Comparison of ENCODE assay signal across 14 cellular contexts in genomic region chr12:106170285-106170684, GRCh38. TPM values are rescaled to one million over a fixed set of nuclear protein-coding genes. Genes with fewer than 3 reads are reported as not detected.
A peak's percentile ranks its signal among the peaks of the same experiment; 100 is the strongest.
DNase-seq lines count a peak whose midpoint lies in the region; ATAC-seq and TF ChIP-seq lines count a peak whose summit lies in the region.
"Had no signal": no experiment of that assay in that cellular context is flagged by ENCODE, and none has a peak within 500 bp of the region (broad histone marks: within the 10 kb centered on the region; RNA-seq: fewer than 3 reads in every experiment).

No MANE protein-coding gene starts in this region.

- no peak for TF ChIP-seq EP300 in esophagus muscularis mucosa (IDR thresholded peaks at IDR 0.05)

- H4K20me1 ChIP-seq in hepatocyte (ENCODE audit: insufficient read depth, poor library complexity, severe bottlenecking): no peaks in the 10 kb centered on the region

- DNase-seq in AG20443 (ENCODE audit: low spot score) (peak; percentile 82), M059J (ENCODE audit: low read depth) (peak; percentile 91), cardiac fibroblast (ENCODE audit: low read depth in 2 of 2) (peak; percentile 56 to 75), lung microvascular endothelial cell (ENCODE audit: low read depth in 2 of 2) (peak; percentile 8 to 12), hepatocyte (ENCODE audit: low spot score) (no peak), esophagus muscularis mucosa (ENCODE audit: extremely low spot score) (no peak)
- DNase-seq in activated effector memory CD4-positive, alpha-beta T cell treated with Interleukin-2 at 50 U/mL for 16 hours: no peak
- DNase-seq: activated CD8-positive, alpha-beta memory T cell treated with anti-CD3 and anti-CD28 coated beads, Interleukin-2, amount 50 U/mL, for 48 hours; effector CD4-positive, alpha-beta T cell; NCI-H1048; stimulated activated CD4-positive, alpha-beta T cell treated with anti-CD3 and anti-CD28 coated beads, Interleukin-2, amount 100 ng/mL, for 24 hours; WERI-Rb-1 had no signal

- no peaks in the 10 kb centered on the region for H3K36me3 ChIP-seq in hepatocyte (replicated peaks; ENCODE audit: insufficient read depth, low read depth)
- no peaks in the 10 kb centered on the region for H3K36me3 ChIP-seq in esophagus muscularis mucosa
- H3K36me3 ChIP-seq: WERI-Rb-1 had no signal

- no peak for ATAC-seq in HG02763 (IDR thresholded peaks at IDR 0.05; ENCODE audit: unreplicated experiment)

- TF ChIP-seq CTCF in cardiac fibroblast (IDR thresholded peaks at IDR 0.05; ENCODE audit: low read depth, low read length): no peak
- TF ChIP-seq CTCF in hepatocyte (IDR thresholded peaks at IDR 0.05; ENCODE audit: poor library complexity): no peak
- TF ChIP-seq CTCF in esophagus muscularis mucosa (IDR thresholded peaks at IDR 0.05): no peak

- intact Hi-C loops in esophagus muscularis mucosa (cut with DNase I): no loop called here

- H3K9me3 ChIP-seq in hepatocyte (ENCODE audit: low read depth) (no peaks in the 10 kb centered on the region), esophagus muscularis mucosa (no peaks in the 10 kb centered on the region)

- no peak for TF ChIP-seq POLR2A in esophagus muscularis mucosa (IDR thresholded peaks at IDR 0.05; ENCODE audit: low read depth)

- no peaks in the 10 kb centered on the region for H3K79me2 ChIP-seq in hepatocyte

- WGBS in hepatocyte (ENCODE audit: low lambda C conversion rate, missing lambda C conversion rate): 76% methylated on average over 4 of the region's 4 CpGs
- 85% methylated on average over 4 of the region's 4 CpGs for WGBS in esophagus muscularis mucosa

- H3K4me1 ChIP-seq in hepatocyte (ENCODE audit: insufficient read depth) (no peaks in the 10 kb centered on the region), esophagus muscularis mucosa (peaks cover 0 to 4% (median 0%) of the 10 kb centered on the region in 4 donors)

- no peak overlapping the region for H3K27ac ChIP-seq in hepatocyte
- no peak overlapping the region for H3K27ac ChIP-seq in esophagus muscularis mucosa (replicated peaks in 1 of 4)
- H3K27ac ChIP-seq: WERI-Rb-1 had no signal

- no peak overlapping the region for H2AFZ ChIP-seq in hepatocyte

- H3K4me2 ChIP-seq in hepatocyte: no peak overlapping the region

- no peaks in the 10 kb centered on the region for H3K9me2 ChIP-seq in hepatocyte (replicated peaks; ENCODE audit: insufficient read depth)

- H3K4me3 ChIP-seq in cardiac fibroblast (replicated peaks in 1 of 2; ENCODE audit: low read depth in 2 of 2, low read length in 2 of 2) (no peak overlapping the region), hepatocyte (no peak overlapping the region), esophagus muscularis mucosa (no peak overlapping the region)

- no peaks in the 10 kb centered on the region for H3K27me3 ChIP-seq in hepatocyte
- no peaks in the 10 kb centered on the region for H3K27me3 ChIP-seq in esophagus muscularis mucosa

RNA-seq across cellular contexts. Expression of gene NUAK1, which starts 31.5 kb away (rescaled TPM):
- total RNA-seq in M059J (2014; rRNA removed; shearing (Covaris generic)): 13.0 and 14.9 TPM in 2 replicates
- total RNA-seq in lung microvascular endothelial cell: 21.4 and 32.5 TPM in 2 replicates
- 5.3 and 13.0 TPM in 2 replicates for total RNA-seq in hepatocyte
- polyA plus RNA-seq in hepatocyte: 2.5 and 3.5 TPM in 2 replicates
- total RNA-seq in esophagus muscularis mucosa: 10 to 100 TPM in 2 of 4 donors, 1 to 10 TPM in 2; 7.1 to 19.8 (median 10.7) TPM
- polyA plus RNA-seq: CD14-positive monocyte had no signal

Comparison
In these comparisons a context has a peak if more than half of its experiments do, and no peak if none do; other contexts are left out.
1. DNase-seq: peak in AG20443 (single experiment), M059J (single experiment), cardiac fibroblast (2 of 2) and lung microvascular endothelial cell (2 of 2); none in hepatocyte (single experiment), esophagus muscularis mucosa (single experiment) and activated effector memory CD4-positive, alpha-beta T cell treated with Interleukin-2 at 50 U/mL for 16 hours (single experiment).